In genomic region chr17:72120878-72121163, GRCh38 we compare ENCODE assay signal across 8 cellular contexts. TPM values are rescaled to one million over a fixed set of nuclear protein-coding genes. Genes with fewer than 3 reads are reported as not detected.
DNase-seq lines count a peak whose midpoint lies in the region; ATAC-seq and TF ChIP-seq lines count a peak whose summit lies in the region.

Gene SOX9 (plus strand): TSS chr17:72121020. CDS start chr17:72121392, 372 bp downstream.

- peak within 1 kb of the TSS; percentile 54 for H3K27ac Mint-ChIP-seq in activated CD4-positive, alpha-beta memory T cell treated with anti-CD3 and anti-CD28 coated beads, Interleukin-2, amount 10 ng/mL, durations not matched to agents 7 days and 5 days

- H3K4me3 ChIP-seq in heart left ventricle: peak within 1 kb of the TSS; percentile 54 to 94 (median 74)
- no peak within 1 kb of the TSS for H3K4me3 ChIP-seq in effector memory CD4-positive, alpha-beta T cell (ENCODE audit: insufficient read depth, low read depth, low read length, poor library complexity, severe bottlenecking)

- peaks cover 73% of the 10 kb centered on the region for H3K27me3 Mint-ChIP-seq in activated CD4-positive, alpha-beta memory T cell treated with anti-CD3 and anti-CD28 coated beads, Interleukin-2, amount 10 ng/mL, durations not matched to agents 7 days and 5 days

- peak; percentile 95 for DNase-seq in A172 (ENCODE audit: low spot score)
- peak; percentile 94 for DNase-seq in NCI-H1436 (lab: John Stamatoyannopoulos, UW)
- DNase-seq in activated CD4-positive, alpha-beta memory T cell treated with anti-CD3 and anti-CD28 coated beads, Interleukin-2, amount 10 ng/mL, durations not matched to agents 7 days and 5 days: no peak
- DNase-seq in heart left ventricle: peak; percentile 87 to 94 (median 91)
- peak; percentile 96 for DNase-seq in pons (ENCODE audit: low spot score)
- DNase-seq in effector memory CD4-positive, alpha-beta T cell: no peak

- peaks cover 6% of the 10 kb centered on the region for H3K36me3 Mint-ChIP-seq in activated CD4-positive, alpha-beta memory T cell treated with anti-CD3 and anti-CD28 coated beads, Interleukin-2, amount 10 ng/mL, durations not matched to agents 7 days and 5 days (ENCODE audit: low read depth)

- intact Hi-C loops in heart left ventricle (cut with DNase I): loop anchor here in 4 of 10 donors (1.0 to 10.0 kb wide), 8 partner anchors 51 to 1004 kb away; no protein-coding TSS in a partner anchor

- WGBS in heart left ventricle, 4 donors: 0 to 1% (median 1%) methylated on average over 10 to 11 of the region's 11 CpGs

- no peaks in the 10 kb centered on the region for H3K9me3 ChIP-seq in heart left ventricle
- H3K9me3 ChIP-seq in effector memory CD4-positive, alpha-beta T cell (ENCODE audit: control insufficient read depth, low read length): no peaks in the 10 kb centered on the region

- TF ChIP-seq CTCF in heart left ventricle (IDR thresholded peaks at IDR 0.05): no peak

- TF ChIP-seq POLR2A in heart left ventricle (IDR thresholded peaks at IDR 0.05): peak; percentile 96 to 97

- peaks cover 3 to 89% (median 40%) of the 10 kb centered on the region in 9 donors for H3K27me3 ChIP-seq in heart left ventricle
- peaks cover 31% of the 10 kb centered on the region for H3K27me3 ChIP-seq in effector memory CD4-positive, alpha-beta T cell (replicated peaks; ENCODE audit: control insufficient read depth, insufficient read depth, low read length, poor library complexity, severe bottlenecking)

- H3K9me3 Mint-ChIP-seq in activated CD4-positive, alpha-beta memory T cell treated with anti-CD3 and anti-CD28 coated beads, Interleukin-2, amount 10 ng/mL, durations not matched to agents 7 days and 5 days: no peaks in the 10 kb centered on the region

- H3K4me3 Mint-ChIP-seq in activated CD4-positive, alpha-beta memory T cell treated with anti-CD3 and anti-CD28 coated beads, Interleukin-2, amount 10 ng/mL, durations not matched to agents 7 days and 5 days: no peak within 1 kb of the TSS

- peaks cover 0 to 64% (median 15%) of the 10 kb centered on the region in 12 donors for H3K4me1 ChIP-seq in heart left ventricle
- peaks cover 4% of the 10 kb centered on the region for H3K4me1 ChIP-seq in effector memory CD4-positive, alpha-beta T cell (ENCODE audit: control insufficient read depth, insufficient read depth, low read length, poor library complexity, severe bottlenecking)

- CTCF ChIA-PET in activated CD4-positive, alpha-beta memory T cell treated with anti-CD3 and anti-CD28 coated beads, Interleukin-2, amount 10 ng/mL, durations not matched to agents 7 days and 5 days (lab: Charles Lee): no interaction called here

- peaks cover 6% of the 10 kb centered on the region for H3K4me1 Mint-ChIP-seq in activated CD4-positive, alpha-beta memory T cell treated with anti-CD3 and anti-CD28 coated beads, Interleukin-2, amount 10 ng/mL, durations not matched to agents 7 days and 5 days

- POLR2A ChIA-PET in activated CD4-positive, alpha-beta memory T cell treated with anti-CD3 and anti-CD28 coated beads, Interleukin-2, amount 10 ng/mL, durations not matched to agents 7 days and 5 days (lab: Charles Lee): no interaction called here

- peak within 1 kb of the TSS; percentile 76 to 98 (median 87) for H3K27ac ChIP-seq in heart left ventricle
- no peak within 1 kb of the TSS for H3K27ac ChIP-seq in effector memory CD4-positive, alpha-beta T cell (ENCODE audit: insufficient read depth, low read length, poor library complexity, severe bottlenecking)

- H3K36me3 ChIP-seq in heart left ventricle: peaks cover 0 to 23% (median 2%) of the 10 kb centered on the region in 9 donors
- H3K36me3 ChIP-seq in effector memory CD4-positive, alpha-beta T cell (ENCODE audit: control insufficient read depth, insufficient read depth, low read length): no peaks in the 10 kb centered on the region

- ATAC-seq in GM18498 (IDR thresholded peaks at IDR 0.05; ENCODE audit: unreplicated experiment) (peak; percentile 78), HG02642 (IDR thresholded peaks at IDR 0.05; ENCODE audit: poor library complexity, unreplicated experiment) (peak; percentile 87), heart left ventricle (peak; percentile 91 to 94 (median 93))

RNA-seq across cellular contexts. Expression of gene SOX9, which starts in this region (rescaled TPM):
- total RNA-seq in A172 (2014; rRNA removed; shearing (Covaris generic)): 21.5 and 26.1 TPM in 2 replicates
- not detected for total RNA-seq in activated CD4-positive, alpha-beta memory T cell treated with anti-CD3 and anti-CD28 coated beads, Interleukin-2, amount 10 ng/mL, durations not matched to agents 7 days and 5 days
- total RNA-seq in heart left ventricle: 10 to 100 TPM in 8 of 9 donors, 1 to 10 TPM in 1; 8.9 to 19.7 (median 13.7) TPM
- 10 to 100 TPM in 1 of 2 donors, 1 to 10 TPM in 1; 7.6 to 12.1 TPM for polyA plus RNA-seq in heart left ventricle

Comparison
In these comparisons a context has a peak if more than half of its experiments do, and no peak if none do; other contexts are left out.
1. RNA of gene SOX9 (total RNA-seq): 21.5 to 26.1 TPM in A172 and 8.9 to 19.7 TPM in heart left ventricle; not detected in activated CD4-positive, alpha-beta memory T cell treated with anti-CD3 and anti-CD28 coated beads, Interleukin-2, amount 10 ng/mL, durations not matched to agents 7 days and 5 days; every median in the first group is over 4 times any median in the second.
2. DNase-seq: peak in A172 (single experiment), NCI-H1436 (single experiment), heart left ventricle (5 of 5) and pons (single experiment); none in activated CD4-positive, alpha-beta memory T cell treated with anti-CD3 and anti-CD28 coated beads, Interleukin-2, amount 10 ng/mL, durations not matched to agents 7 days and 5 days (single experiment) and effector memory CD4-positive, alpha-beta T cell (0 of 3).
3. Peak in every context shown above with its lines, with median percentiles within 50 percentile points of each other: ATAC-seq.